Comparison of ENCODE assay signal across 16 cellular contexts in the genomic region with DNA sequence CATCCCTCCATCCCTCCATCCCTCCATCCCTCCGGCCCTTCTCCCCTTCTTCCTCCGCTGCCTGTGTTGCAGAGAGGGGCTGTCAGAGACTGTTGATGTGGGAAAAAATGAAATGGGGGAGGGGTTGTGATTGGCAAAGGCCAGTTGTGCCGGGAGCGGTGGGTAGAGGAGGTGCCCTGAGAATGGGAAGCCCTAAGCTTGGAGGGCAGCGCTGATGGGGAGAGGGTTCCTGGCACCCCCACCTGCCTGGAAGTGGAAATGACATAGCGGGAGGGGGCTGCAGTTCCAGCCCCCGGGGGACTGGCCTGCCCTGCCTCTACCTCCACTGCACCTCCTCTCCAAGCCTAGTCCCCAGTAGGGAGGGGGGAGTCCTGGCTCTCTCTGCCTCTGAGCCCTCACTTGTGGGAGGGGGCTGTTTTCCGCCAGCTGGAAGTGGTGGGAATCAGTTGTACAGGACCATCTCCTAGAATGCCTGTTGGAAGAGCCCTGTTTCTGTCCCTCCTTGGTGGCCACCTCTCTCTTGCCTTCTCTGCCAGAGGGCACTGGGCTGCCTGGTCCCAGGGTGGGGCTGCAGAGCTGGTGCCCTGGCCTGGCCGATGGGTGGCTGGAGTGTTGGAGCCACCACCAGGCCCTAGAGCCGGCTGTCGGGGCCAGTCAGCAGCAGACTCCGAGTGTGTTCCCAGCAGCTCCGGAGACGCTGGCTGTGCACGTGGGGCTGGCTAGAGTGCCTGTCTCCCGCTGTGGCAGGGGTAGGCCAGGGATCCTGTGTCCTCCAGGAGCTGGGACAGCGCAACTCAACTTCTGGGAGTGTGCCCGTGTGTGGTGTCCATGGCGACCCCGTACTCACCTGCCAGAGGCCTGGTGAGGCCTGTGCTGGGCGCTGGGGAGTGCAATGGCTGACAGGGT. TPM values are rescaled to one million over a fixed set of nuclear protein-coding genes. Genes with fewer than 3 reads are reported as not detected.
DNase-seq lines count a peak whose midpoint lies in the region; ATAC-seq and TF ChIP-seq lines count a peak whose summit lies in the region.
"Had no signal": no experiment of that assay in that cellular context is flagged by ENCODE, and none has a peak within 500 bp of the region (broad histone marks: within the 10 kb centered on the region; RNA-seq: fewer than 3 reads in every experiment).

No MANE protein-coding gene starts in this region.

- no peaks in the 10 kb centered on the region for H3K9me3 ChIP-seq in iPS DF 6.9 (ENCODE audit: control insufficient read depth, insufficient read depth, low read length)
- H3K9me3 ChIP-seq: MG63, spleen, suprapubic skin had no signal

- H3K27ac Mint-ChIP-seq in neural crest cell (ENCODE audit: unreplicated experiment) = no peak overlapping the region
- H3K27ac Mint-ChIP-seq: CD14-positive monocyte had no signal

- H3K36me3 ChIP-seq in iPS DF 6.9 (ENCODE audit: control insufficient read depth, insufficient read depth, low read length) = no peaks in the 10 kb centered on the region
- H3K36me3 ChIP-seq: MG63, spleen, suprapubic skin had no signal

- H3K27me3 ChIP-seq in iPS DF 6.9 (ENCODE audit: control insufficient read depth, insufficient read depth, low read length) = peaks cover 8% of the 10 kb centered on the region; the same call in 1 of the 2 replicates

- peaks cover 9% of the 10 kb centered on the region for H3K4me1 Mint-ChIP-seq in neural crest cell

- H3K9me3 Mint-ChIP-seq in neural crest cell = no peaks in the 10 kb centered on the region

- no peak for TF ChIP-seq CTCF in GM20000 (IDR thresholded peaks at IDR 0.05; ENCODE audit: extremely low read depth, missing control alignments)
- no peak for TF ChIP-seq CTCF in neural crest cell (conservative IDR thresholded peaks at IDR 0.05)

- no peak for ATAC-seq in GM18867 (IDR thresholded peaks at IDR 0.05; ENCODE audit: unreplicated experiment)
- no peak for ATAC-seq in HG02973 (IDR thresholded peaks at IDR 0.05; ENCODE audit: unreplicated experiment)
- no peak for ATAC-seq in GM18873 (IDR thresholded peaks at IDR 0.05; ENCODE audit: low FRiP score, unreplicated experiment)
- ATAC-seq: activated CD4-positive, CD25-positive, alpha-beta regulatory T cell treated with anti-CD3 and anti-CD28 coated beads, Interleukin-2, amount 50 U/mL, for 24 hours had no signal

- no CpG with 5 or more reads among the region's 21 CpGs for WGBS in iPS DF 6.9 (ENCODE audit: insufficient coverage, insufficient read length)

- peak overlapping the region; percentile 73; the same call in 1 of the 2 replicates for H3K4me3 ChIP-seq in iPS DF 6.9 (ENCODE audit: low read length)
- H3K4me3 ChIP-seq: MG63 had no signal

- peaks cover 91% of the 10 kb centered on the region for H3K27me3 Mint-ChIP-seq in neural crest cell (ENCODE audit: low read depth)

- no peaks in the 10 kb centered on the region for H3K36me3 Mint-ChIP-seq in neural crest cell (ENCODE audit: low read depth)

- peak; percentile 21 for DNase-seq in GM20000 (ENCODE audit: low spot score)
- DNase-seq in SK-N-DZ (ENCODE audit: low spot score) = peak; percentile 42
- no peak for DNase-seq in iPS DF 6.9 (ENCODE audit: low read depth, low spot score)
- DNase-seq in neural crest cell (ENCODE audit: low read depth, low spot score) = no peak
- no peak for DNase-seq in stimulated activated CD4-positive, alpha-beta T cell treated with anti-CD3 and anti-CD28 coated beads, Interleukin-2, amount 100 ng/mL, for 48 hours
- DNase-seq: activated T-cell treated with anti-CD3 and anti-CD28 coated beads, Interleukin-2, amount 50 U/mL, for 1 hour; left cardiac atrium; MG63; spleen had no signal

- peaks cover 2% of the 10 kb centered on the region for H3K4me1 ChIP-seq in iPS DF 6.9 (ENCODE audit: control insufficient read depth, insufficient read depth, low read length)

- no peak overlapping the region for H3K27ac ChIP-seq in iPS DF 6.9 (ENCODE audit: low read length)
- H3K27ac ChIP-seq: HL-60, spleen, suprapubic skin had no signal

- H3K4me3 Mint-ChIP-seq in neural crest cell = peak overlapping the region; percentile 66

RNA-seq across cellular contexts. Expression of a gene that starts 1.5 kb away (rescaled TPM):
- 32.8 and 35.8 TPM in 2 replicates for polyA plus RNA-seq in SK-N-DZ (2014; cell fraction: cytosol; rRNA removed)
- 33.4 and 89.1 TPM in 2 replicates for polyA plus RNA-seq in SK-N-DZ (2014; cell fraction: nucleus; rRNA removed)
- 95.6 and 105 TPM in 2 replicates for total RNA-seq in neural crest cell

Comparison
In these comparisons a context has a peak if more than half of its experiments do, and no peak if none do; other contexts are left out.
1. DNase-seq: peak in GM20000 (single experiment) and SK-N-DZ (single experiment); none in iPS DF 6.9 (single experiment), neural crest cell (single experiment) and stimulated activated CD4-positive, alpha-beta T cell treated with anti-CD3 and anti-CD28 coated beads, Interleukin-2, amount 100 ng/mL, for 48 hours (0 of 2).